Comparison of ENCODE assay signal across 8 cellular contexts in the genomic region with DNA sequence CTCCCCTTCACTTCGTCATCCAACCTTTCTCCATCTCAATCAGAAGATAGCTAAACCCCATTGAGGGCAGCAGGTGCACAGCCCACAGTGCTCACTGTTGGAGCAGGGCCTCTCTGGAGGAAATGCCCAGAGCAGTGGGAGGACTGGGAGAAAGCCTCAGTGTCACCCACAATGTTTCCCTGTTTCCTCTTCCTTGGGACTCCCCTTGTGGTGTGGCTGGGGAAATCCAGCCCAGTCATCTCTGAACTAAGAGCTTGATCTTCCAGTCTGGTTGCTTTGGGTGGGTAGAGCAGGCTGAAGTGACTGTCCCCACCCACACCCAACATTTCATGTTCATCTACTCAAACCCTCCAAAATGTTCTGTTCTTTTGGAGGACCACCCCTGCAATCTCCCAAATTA. TPM values are rescaled to one million over a fixed set of nuclear protein-coding genes. Genes with fewer than 3 reads are reported as not detected.
DNase-seq lines count a peak whose midpoint lies in the region; ATAC-seq lines count a peak whose summit lies in the region.

No MANE protein-coding gene starts in this region.

- no peak overlapping the region for H3K27ac Mint-ChIP-seq in activated CD8-positive, alpha-beta T cell treated with anti-CD3 and anti-CD28 coated beads, Interleukin-2, amount 10 ng/mL, durations not matched to agents 7 days and 5 days

- H3K4me3 Mint-ChIP-seq in activated CD8-positive, alpha-beta T cell treated with anti-CD3 and anti-CD28 coated beads, Interleukin-2, amount 10 ng/mL, durations not matched to agents 7 days and 5 days, result no peak overlapping the region

- ATAC-seq in GM18867 (IDR thresholded peaks at IDR 0.05; ENCODE audit: unreplicated experiment), result peak; percentile 36
- peak; percentile 61 for ATAC-seq in HG02884 (IDR thresholded peaks at IDR 0.05; ENCODE audit: unreplicated experiment)
- ATAC-seq in activated CD8-positive, alpha-beta T cell treated with anti-CD3 and anti-CD28 coated beads, Interleukin-2, amount 10 ng/mL, durations not matched to agents 7 days and 5 days, result peak; percentile 56
- ATAC-seq in GM19324 (IDR thresholded peaks at IDR 0.05; ENCODE audit: low FRiP score, unreplicated experiment), result no peak

- no peaks in the 10 kb centered on the region for H3K27me3 Mint-ChIP-seq in activated CD8-positive, alpha-beta T cell treated with anti-CD3 and anti-CD28 coated beads, Interleukin-2, amount 10 ng/mL, durations not matched to agents 7 days and 5 days (ENCODE audit: low read depth)

- POLR2A ChIA-PET in activated CD8-positive, alpha-beta T cell treated with anti-CD3 and anti-CD28 coated beads, Interleukin-2, amount 10 ng/mL, durations not matched to agents 7 days and 5 days (lab: Charles Lee), result no interaction called here

- DNase-seq in activated CD8-positive, alpha-beta T cell treated with anti-CD3 and anti-CD28 coated beads, Interleukin-2, amount 10 ng/mL, durations not matched to agents 7 days and 5 days, result peak; percentile 44
- DNase-seq in stimulated activated CD4-positive, alpha-beta T cell treated with anti-CD3 and anti-CD28 coated beads, Interleukin-15, amount 100 ng/mL, for 48 hours (ENCODE audit: low read depth in 2 of 2), result peak; percentile 68 to 75
- no peak for DNase-seq in KG1 (lab: John Stamatoyannopoulos, UW)
- DNase-seq in iPS-NIHi11 (ENCODE audit: low spot score), result no peak
- no peak for DNase-seq in middle frontal gyrus (ENCODE audit: extremely low spot score, low spot score)

- no peaks in the 10 kb centered on the region for H3K36me3 Mint-ChIP-seq in activated CD8-positive, alpha-beta T cell treated with anti-CD3 and anti-CD28 coated beads, Interleukin-2, amount 10 ng/mL, durations not matched to agents 7 days and 5 days (ENCODE audit: low read depth)

- H3K4me1 Mint-ChIP-seq in activated CD8-positive, alpha-beta T cell treated with anti-CD3 and anti-CD28 coated beads, Interleukin-2, amount 10 ng/mL, durations not matched to agents 7 days and 5 days (ENCODE audit: low read depth), result peaks cover 27% of the 10 kb centered on the region

- CTCF ChIA-PET in activated CD8-positive, alpha-beta T cell treated with anti-CD3 and anti-CD28 coated beads, Interleukin-2, amount 10 ng/mL, durations not matched to agents 7 days and 5 days (lab: Charles Lee), result interaction anchor here (0.8 to 2.7 kb wide), 6 partner anchors 10 to 360 kb away, joined by 4 to 16 read pairs (median 6); partner anchors contain the start of gene CCDC83

- no peaks in the 10 kb centered on the region for H3K9me3 Mint-ChIP-seq in activated CD8-positive, alpha-beta T cell treated with anti-CD3 and anti-CD28 coated beads, Interleukin-2, amount 10 ng/mL, durations not matched to agents 7 days and 5 days (ENCODE audit: insufficient read depth)

RNA-seq across cellular contexts. Expression of gene EED, which starts 29.8 kb away (rescaled TPM):
- total RNA-seq in activated CD8-positive, alpha-beta T cell treated with anti-CD3 and anti-CD28 coated beads, Interleukin-2, amount 10 ng/mL, durations not matched to agents 7 days and 5 days, result 10 to 100 TPM; 44.8 to 48.3 TPM

Comparison
In these comparisons a context has a peak if more than half of its experiments do, and no peak if none do; other contexts are left out.
1. DNase-seq: peak in activated CD8-positive, alpha-beta T cell treated with anti-CD3 and anti-CD28 coated beads, Interleukin-2, amount 10 ng/mL, durations not matched to agents 7 days and 5 days (single experiment) and stimulated activated CD4-positive, alpha-beta T cell treated with anti-CD3 and anti-CD28 coated beads, Interleukin-15, amount 100 ng/mL, for 48 hours (2 of 2); none in KG1 (single experiment), iPS-NIHi11 (single experiment) and middle frontal gyrus (single experiment).